ENCODE assay signal across 8 cellular contexts in genomic region chr18:63979409-63979908, GRCh38. TPM values are rescaled to one million over a fixed set of nuclear protein-coding genes. Genes with fewer than 3 reads are reported as not detected.
DNase-seq lines count a peak whose midpoint lies in the region; ATAC-seq, FAIRE-seq and TF ChIP-seq lines count a peak whose summit lies in the region.

No MANE protein-coding gene starts in this region.

- CTCF ChIA-PET in A549 (lab: Yijun Ruan, JAX) = interaction anchor here (0.8 to 2.0 kb wide), 6 partner anchors 8 to 43 kb away, joined by 3 to 7 read pairs (median 3); no protein-coding TSS in a partner anchor
- CTCF ChIA-PET in GM10248 (lab: Yijun Ruan, JAX) = interaction anchor here (0.6 to 1.8 kb wide), 6 partner anchors 11 to 468 kb away, joined by 3 to 9 read pairs (median 4); no protein-coding TSS in a partner anchor

- peaks cover 4% of the 10 kb centered on the region for H3K27me3 Mint-ChIP-seq in T-helper 17 cell

- H3K4me1 ChIP-seq in A549 = 0 out of 3 replicates have a peak, but pooled peaks cover 3% of the 10 kb centered on the region
- no peaks in the 10 kb centered on the region for H3K4me1 ChIP-seq in testis

- TF ChIP-seq POLR2A in A549 (IDR thresholded peaks at IDR 0.05; ENCODE audit: low read length) = no peak
- TF ChIP-seq POLR2A in testis (IDR thresholded peaks at IDR 0.05) = no peak

- H3K4me1 Mint-ChIP-seq in T-helper 17 cell = peaks cover 14% of the 10 kb centered on the region

- POLR2A ChIA-PET in A549 (lab: Yijun Ruan, JAX) (no interaction called here), GM10248 (lab: Yijun Ruan, JAX) (no interaction called here)

- H3K4me3 ChIP-seq in A549 (no peak overlapping the region; the same call in 2 of the 3 replicates), dorsolateral prefrontal cortex (peak overlapping the region in 54 of 59 donors; percentile 1 to 58 (median 28)), testis (no peak overlapping the region)

- DNase-seq in A549 (ENCODE audit: low read depth in 1 of 2, low spot score in 1 of 2) (peak; percentile 36 to 55), GM10248 (ENCODE audit: extremely low spot score) (peak; percentile 52), NCI-H1048 (lab: John Stamatoyannopoulos, UW) (peak; percentile 25), T-helper 17 cell (no peak), dorsolateral prefrontal cortex (peak in 3 of 10 donors; percentile 16 to 51 (median 34)), lung microvascular endothelial cell (ENCODE audit: low read depth in 2 of 2) (peak; percentile 68 to 78), testis (peak; percentile 75)

- peak overlapping the region; percentile 30 to 57; a peak in 2 of 6 replicates for H3K27ac ChIP-seq in A549
- peak overlapping the region in 6 of 59 donors; percentile 5 to 46 (median 26) for H3K27ac ChIP-seq in dorsolateral prefrontal cortex
- H3K27ac ChIP-seq in testis = no peak overlapping the region

- H3K27me3 ChIP-seq in dorsolateral prefrontal cortex (no peaks in the 10 kb centered on the region), testis (no peaks in the 10 kb centered on the region)

- no peaks in the 10 kb centered on the region for H3K9me3 ChIP-seq in A549
- H3K9me3 ChIP-seq in T-helper 17 cell (ENCODE audit: control insufficient read depth, low read length, poor library complexity, severe bottlenecking) = no peaks in the 10 kb centered on the region
- no peaks in the 10 kb centered on the region for H3K9me3 ChIP-seq in testis

- H3K4me3 Mint-ChIP-seq in T-helper 17 cell = peak overlapping the region; percentile 15

- H3K36me3 ChIP-seq in testis (ENCODE audit: low read depth, missing control alignments) = no peaks in the 10 kb centered on the region

- intact Hi-C loops in dorsolateral prefrontal cortex (cut with DNase I) = loop anchor here in 1 of 2 donors (5.0 to 10.0 kb wide), 2 partner anchors 42 to 135 kb away; no protein-coding TSS in a partner anchor
- intact Hi-C loops in testis (cut with DNase I; ENCODE audit: low total_unique reads) = no loop called here

- WGBS in A549 (ENCODE audit: missing lambda C conversion rate) = 33% methylated on average over 6 of the region's 6 CpGs
- 20 to 22% methylated on average over 6 of the region's 6 CpGs for WGBS in testis, 2 donors

- FAIRE-seq in A549 (lab: Jason Lieb, UNC) = no peak

- ATAC-seq in A549 (peak in 1 of 2 experiments; percentile 87; a peak in 4 of 6 replicates), HG02588 (IDR thresholded peaks at IDR 0.05; ENCODE audit: unreplicated experiment) (peak; percentile 75), T-helper 17 cell (peak; percentile 66)

- TF ChIP-seq CTCF in A549 (IDR thresholded peaks at IDR 0.05) = peak; percentile 70
- peak; percentile 86 for TF ChIP-seq CTCF in GM10248 (IDR thresholded peaks at IDR 0.05; ENCODE audit: control extremely low read depth, extremely low read depth, low read depth, missing control alignments)
- peak; percentile 51 to 92 (median 82) for TF ChIP-seq CTCF in dorsolateral prefrontal cortex (IDR thresholded peaks at IDR 0.05 in 54 of 56, conservative IDR thresholded peaks at IDR 0.05 in 2 of 56; ENCODE audit: low read depth in 1 of 56, partially characterized antibody in 56 of 56)
- TF ChIP-seq CTCF in testis (IDR thresholded peaks at IDR 0.05) = peak in 2 of 3 experiments; percentile 63 to 79

- peak; percentile 59 to 66 for TF ChIP-seq RAD21 in A549 (conservative IDR thresholded peaks at IDR 0.05 in 1 of 2, IDR thresholded peaks at IDR 0.05 in 1 of 2)

- peak overlapping the region; percentile 68 for H3K4me2 ChIP-seq in A549

- no peak for TF ChIP-seq EP300 in A549 (IDR thresholded peaks at IDR 0.05)

- H3K27ac Mint-ChIP-seq in T-helper 17 cell = peak overlapping the region; percentile 45

- peaks cover 8% of the 10 kb centered on the region for H3K36me3 Mint-ChIP-seq in T-helper 17 cell (ENCODE audit: low read depth)

TF ChIP-seq in A549, 52 proteins besides CTCF, POLR2A, EP300 and RAD21:
- TF ChIP-seq CEBPB (IDR thresholded peaks at IDR 0.05) = no peak
- TF ChIP-seq SMC3 (IDR thresholded peaks at IDR 0.05) = peak; percentile 28; the same call in 1 of the 3 replicates
- no peak for TF ChIP-seq NPAS2 (CRISPR knock-in tag; IDR thresholded peaks at IDR 0.05; ENCODE audit: borderline replicate concordance)
- TF ChIP-seq NR3C1 (IDR thresholded peaks at IDR 0.05) = no peak
- no peak for TF ChIP-seq HMGXB4 (CRISPR knock-in tag; IDR thresholded peaks at IDR 0.05; ENCODE audit: borderline replicate concordance)
- TF ChIP-seq SREBF2 (IDR thresholded peaks at IDR 0.05) = no peak
- no peak for TF ChIP-seq HDAC2 (IDR thresholded peaks at IDR 0.05)

RNA-seq across cellular contexts. Expression of gene SERPINB8, which starts 9.6 kb away (rescaled TPM):
- polyA plus RNA-seq in A549 (2011; rRNA removed) (8.6 and 11.7 TPM in 2 replicates), A549 (2017; fragmentation: RNase III; extraction: RNeasy Plus Mini Kit Qiagen cat#74134 plus additional on column Dnase treatment) (3.4 to 3.5 TPM (median 3.5 TPM) in 3 replicates), testis (ENCODE audit: insufficient read depth, low read depth, low replicate concordance) (4.9 TPM)
- 1.5 and 1.6 TPM in 2 replicates for polyA plus RNA-seq in A549 (2012; cell fraction: cytosol; rRNA removed)
- 1.2 and 2.4 TPM in 2 replicates for polyA plus RNA-seq in A549 (2012; cell fraction: nucleus; rRNA removed)
- 2.5 and 4.0 TPM in 2 replicates for polyA minus RNA-seq in A549 (2011; rRNA and poly(A)+ RNA removed)
- total RNA-seq in T-helper 17 cell (10 to 100 TPM in 1 of 2 donors, 1 to 10 TPM in 1; 6.7 to 15.3 TPM), dorsolateral prefrontal cortex (10 to 100 TPM in 6 of 120 experiments, 1 to 10 TPM in 114; 1.8 to 12.8 (median 5.7) TPM), lung microvascular endothelial cell (2.2 and 8.5 TPM in 2 replicates), testis (1 to 10 TPM; 5.0 to 7.2 TPM)

RNA-seq across cellular contexts. Expression of gene HMSD, which starts 30.4 kb away (rescaled TPM):
- polyA plus RNA-seq in A549 (2011; rRNA removed) (0.13 and 0.30 TPM in 2 replicates), A549 (2017; fragmentation: RNase III; extraction: RNeasy Plus Mini Kit Qiagen cat#74134 plus additional on column Dnase treatment) (0.12 to 0.23 TPM in 2 of 3 replicates, not detected in the other), testis (ENCODE audit: insufficient read depth, low read depth, low replicate concordance) (0.53 TPM)
- 0.03 and 0.06 TPM in 2 replicates for polyA plus RNA-seq in A549 (2012; cell fraction: cytosol; rRNA removed)
- polyA plus RNA-seq in A549 (2012; cell fraction: nucleus; rRNA removed) = 0.06 and 0.08 TPM in 2 replicates
- polyA minus RNA-seq in A549 (2011; rRNA and poly(A)+ RNA removed) = 0.33 TPM in 1 of 2 replicates, not detected in the other
- total RNA-seq in T-helper 17 cell (not detected), dorsolateral prefrontal cortex (10 to 100 TPM in 7 of 120 experiments, 1 to 10 TPM in 94, under 1 TPM in 17, not detected in 2; 0.28 to 19.8 (median 3.0) TPM), lung microvascular endothelial cell (not detected in 2 replicates), testis (under 1 TPM; 0.19 to 0.39 TPM)

Comparison
In these comparisons a context has a peak if more than half of its experiments do, and no peak if none do; other contexts are left out.
1. DNase-seq: peak in A549 (2 of 2), GM10248 (single experiment), NCI-H1048 (single experiment), lung microvascular endothelial cell (2 of 2) and testis (single experiment); none in T-helper 17 cell (0 of 3).
2. H3K27ac ChIP-seq: peak in A549 (2 of 2); none in testis (0 of 2).
3. H3K4me3 ChIP-seq: peak in dorsolateral prefrontal cortex (54 of 59); none in A549 (single experiment) and testis (0 of 2).
4. Peak in every context shown above with its lines, with median percentiles within 50 percentile points of each other: CTCF ChIP-seq.